In genomic region chr19:43349813-43350212, GRCh38 we compare ENCODE assay signal across 2 cellular contexts. TPM values are rescaled to one million over a fixed set of nuclear protein-coding genes. Genes with fewer than 3 reads are reported as not detected.
"Had no signal": no experiment of that assay in that cellular context is flagged by ENCODE, and none has a peak within 500 bp of the region (broad histone marks: within the 10 kb centered on the region; RNA-seq: fewer than 3 reads in every experiment).

No MANE protein-coding gene starts in this region.

RNA-seq across cellular contexts. Expression of gene CD177, which starts 3.7 kb away (rescaled TPM):
- total RNA-seq: HT-29, IMR-90 had no signal
